In genomic region chr10:101066146-101066889, GRCh38 we compare ENCODE assay signal across 8 cellular contexts. TPM values are rescaled to one million over a fixed set of nuclear protein-coding genes. Genes with fewer than 3 reads are reported as not detected.
DNase-seq lines count a peak whose midpoint lies in the region; ATAC-seq, FAIRE-seq and TF ChIP-seq lines count a peak whose summit lies in the region.

No MANE protein-coding gene starts in this region.

- intact Hi-C loops in dendritic cell treated with granulocyte-macrophage colony-stimulating factor and Interleukin-4, amounts not matched to agents 40 ng/mL and 50 ng/mL, for 4 days (cut with micrococcal nuclease) = loop anchor here (2.0 kb wide), 2 partner anchors 26 to 48 kb away; no protein-coding TSS in a partner anchor

- in situ Hi-C loops in GM13976 (cut with MboI; ENCODE audit: low sequenced_read_pairs, unreplicated experiment) = no loop called here

- TF ChIP-seq CTCF in A549 (IDR thresholded peaks at IDR 0.05) (peak; percentile 59), GM13976 (IDR thresholded peaks at IDR 0.05; ENCODE audit: borderline replicate concordance, control extremely low read depth, extremely low read depth, insufficient read depth, missing control alignments) (peak; percentile 36), WERI-Rb-1 (IDR thresholded peaks at IDR 0.05; ENCODE audit: low read depth, low read length) (peak; percentile 84), liver (IDR thresholded peaks at IDR 0.05; ENCODE audit: low read depth, low read length, missing input control) (peak; percentile 9)

- ATAC-seq in A549 (peak; percentile 77 to 84), GM21737 (IDR thresholded peaks at IDR 0.05; ENCODE audit: unreplicated experiment) (no peak)

- CTCF ChIA-PET in A549 (lab: Yijun Ruan, JAX) = interaction anchor here (1.0 to 65.1 kb wide), 8 partner anchors 11 to 75 kb away, joined by 3 to 2364 read pairs (median 7); partner anchors contain the start of genes KAZALD1, PDZD7 and SFXN3

- POLR2A ChIA-PET in A549 (lab: Yijun Ruan, JAX) = interaction anchor here (1.3 to 2.1 kb wide), 3 partner anchors 16 to 35 kb away, joined by 6 to 17 read pairs (median 6); partner anchors contain the start of genes PDZD7 and SFXN3

- peak; percentile 88 to 96 for DNase-seq in A549 (ENCODE audit: low read depth in 1 of 2, low spot score in 1 of 2)
- peak; percentile 81 for DNase-seq in GM13976 (ENCODE audit: low spot score)
- peak; percentile 40 for DNase-seq in NCI-H146 treated with DMSO at 0.1 percent for 48 hours (lab: John Stamatoyannopoulos, UW; ENCODE audit: unreplicated experiment)
- peak; percentile 92 for DNase-seq in WERI-Rb-1
- peak; percentile 18 for DNase-seq in stimulated activated naive CD4-positive, alpha-beta T cell treated with Interleukin-2 at 50 U/mL for 16 hours (lab: John Stamatoyannopoulos, UW)

- no peaks in the 10 kb centered on the region for H3K9me3 Mint-ChIP-seq in dendritic cell treated with granulocyte-macrophage colony-stimulating factor and Interleukin-4, amounts not matched to agents 40 ng/mL and 50 ng/mL, for 4 days

- peak; percentile 40 for TF ChIP-seq POLR2A in A549 (IDR thresholded peaks at IDR 0.05; ENCODE audit: low read length)

- peak overlapping the region; percentile 57 for H3K4me3 ChIP-seq in A549
- peak overlapping the region; percentile 68 for H3K4me3 ChIP-seq in WERI-Rb-1 (ENCODE audit: low read depth, low read length)
- peak overlapping the region in 1 of 3 donors; percentile 55 for H3K4me3 ChIP-seq in liver (ENCODE audit: low read depth in 1 of 3, low read length in 3 of 3)

- no peak for TF ChIP-seq EP300 in A549 (IDR thresholded peaks at IDR 0.05)

- FAIRE-seq in A549 (lab: Jason Lieb, UNC) = no peak

- peaks cover 90% of the 10 kb centered on the region for H3K4me1 Mint-ChIP-seq in dendritic cell treated with granulocyte-macrophage colony-stimulating factor and Interleukin-4, amounts not matched to agents 40 ng/mL and 50 ng/mL, for 4 days (ENCODE audit: low read depth)

- H3K4me2 ChIP-seq in A549 = peak overlapping the region; percentile 84

- H3K4me1 ChIP-seq in A549 (peaks cover 32% of the 10 kb centered on the region), liver (ENCODE audit: control insufficient read depth in 4 of 4, insufficient read depth in 4 of 4, low read length in 3 of 4) (peaks cover 17 to 41% (median 25%) of the 10 kb centered on the region in 4 donors)

- peak overlapping the region; percentile 76 for H3K4me3 Mint-ChIP-seq in dendritic cell treated with granulocyte-macrophage colony-stimulating factor and Interleukin-4, amounts not matched to agents 40 ng/mL and 50 ng/mL, for 4 days

- no peaks in the 10 kb centered on the region for H3K27me3 ChIP-seq in WERI-Rb-1 (ENCODE audit: insufficient read depth, low read depth, severe bottlenecking)
- peaks cover 0 to 4% (median under 1%) of the 10 kb centered on the region in 4 donors for H3K27me3 ChIP-seq in liver (ENCODE audit: control insufficient read depth in 4 of 4, insufficient read depth in 4 of 4, low read length in 3 of 4)

- H3K27me3 Mint-ChIP-seq in dendritic cell treated with granulocyte-macrophage colony-stimulating factor and Interleukin-4, amounts not matched to agents 40 ng/mL and 50 ng/mL, for 4 days = peaks cover 62% of the 10 kb centered on the region

- H3K9me3 ChIP-seq in A549 (no peaks in the 10 kb centered on the region), WERI-Rb-1 (ENCODE audit: severe bottlenecking) (no peaks in the 10 kb centered on the region), liver (ENCODE audit: control insufficient read depth in 4 of 4, low read length in 3 of 4) (no peaks in the 10 kb centered on the region)

- H3K27ac Mint-ChIP-seq in dendritic cell treated with granulocyte-macrophage colony-stimulating factor and Interleukin-4, amounts not matched to agents 40 ng/mL and 50 ng/mL, for 4 days = peak overlapping the region; percentile 85

- no peak overlapping the region for H3K9ac ChIP-seq in liver (ENCODE audit: low read depth in 1 of 2, low read length in 2 of 2)

- H3K27ac ChIP-seq in A549 = peak overlapping the region; percentile 87 to 91
- H3K27ac ChIP-seq in WERI-Rb-1 = peak overlapping the region; percentile 36
- no peak overlapping the region for H3K27ac ChIP-seq in liver (ENCODE audit: low read depth in 1 of 2, low read length in 2 of 2)

- H3K36me3 Mint-ChIP-seq in dendritic cell treated with granulocyte-macrophage colony-stimulating factor and Interleukin-4, amounts not matched to agents 40 ng/mL and 50 ng/mL, for 4 days (ENCODE audit: low read depth) = no peaks in the 10 kb centered on the region

- TF ChIP-seq RAD21 in A549 (conservative IDR thresholded peaks at IDR 0.05 in 1 of 2, IDR thresholded peaks at IDR 0.05 in 1 of 2) (peak; percentile 30 to 53), liver (IDR thresholded peaks at IDR 0.05) (peak; percentile 6 to 15)

- WGBS in A549 (ENCODE audit: missing lambda C conversion rate) = under 1% methylated on average over 22 of the region's 49 CpGs
- 5% methylated on average over 49 of the region's 49 CpGs for WGBS in liver

- no peaks in the 10 kb centered on the region for H3K36me3 ChIP-seq in WERI-Rb-1
- no peaks in the 10 kb centered on the region for H3K36me3 ChIP-seq in liver (ENCODE audit: control insufficient read depth in 4 of 4, insufficient read depth in 3 of 4, low read depth in 1 of 4, low read length in 3 of 4)

TF ChIP-seq in A549, 52 proteins besides CTCF, POLR2A, EP300 and RAD21 (continues in another document):
- no peak for TF ChIP-seq ZSCAN20 (CRISPR knock-in tag; IDR thresholded peaks at IDR 0.05)
- TF ChIP-seq ESRRA (IDR thresholded peaks at IDR 0.05; ENCODE audit: borderline replicate concordance, low read length) = peak; percentile 67; the same call in 1 of the 2 replicates
- no peak for TF ChIP-seq EHMT2 (IDR thresholded peaks at IDR 0.05; ENCODE audit: low read depth)
- no peak for TF ChIP-seq ZC3H11A (IDR thresholded peaks at IDR 0.05)
- TF ChIP-seq EHF (CRISPR knock-in tag; IDR thresholded peaks at IDR 0.05) = no peak
- no peak for TF ChIP-seq TP53 (CRISPR knock-in tag; IDR thresholded peaks at IDR 0.05)
- no peak for TF ChIP-seq NR3C1 (IDR thresholded peaks at IDR 0.05)
- TF ChIP-seq ATOH8 (CRISPR knock-in tag; IDR thresholded peaks at IDR 0.05; ENCODE audit: low read depth) = no peak

TF ChIP-seq in liver, 16 proteins besides CTCF, POLR2A, EP300 and RAD21 (continues in another document):
- no peak for TF ChIP-seq RXRA (IDR thresholded peaks at IDR 0.05)
- no peak for TF ChIP-seq ATF3 (IDR thresholded peaks at IDR 0.05)
- no peak for TF ChIP-seq FOXA2 (IDR thresholded peaks at IDR 0.05)
- TF ChIP-seq MAX (IDR thresholded peaks at IDR 0.05) = no peak
- TF ChIP-seq YY1 (IDR thresholded peaks at IDR 0.05) = no peak
- no peak for TF ChIP-seq JUND (IDR thresholded peaks at IDR 0.05)
- no peak for TF ChIP-seq HNF4A (conservative IDR thresholded peaks at IDR 0.05)
- no peak for TF ChIP-seq FOXA1 (IDR thresholded peaks at IDR 0.05)
- TF ChIP-seq HNF4G (IDR thresholded peaks at IDR 0.05) = no peak
- TF ChIP-seq ZBTB33 (IDR thresholded peaks at IDR 0.05) = no peak
- TF ChIP-seq NR2F2 (IDR thresholded peaks at IDR 0.05) = no peak

RNA-seq across cellular contexts. Expression of gene KAZALD1, which starts 4.5 kb away (rescaled TPM):
- polyA plus RNA-seq in A549 (2011; rRNA removed) = 4.5 and 5.1 TPM in 2 replicates
- 3.5 and 4.4 TPM in 2 replicates for polyA plus RNA-seq in A549 (2012; cell fraction: cytosol; rRNA removed)
- polyA plus RNA-seq in A549 (2012; cell fraction: nucleus; rRNA removed) = 5.7 and 6.1 TPM in 2 replicates
- 2.5 to 4.3 TPM (median 2.9 TPM) in 3 replicates for polyA plus RNA-seq in A549 (2017; fragmentation: RNase III; extraction: RNeasy Plus Mini Kit Qiagen cat#74134 plus additional on column Dnase treatment)
- 5.8 and 7.3 TPM in 2 replicates for polyA minus RNA-seq in A549 (2011; rRNA and poly(A)+ RNA removed)
- 1 to 10 TPM in 1 of 2 donors, under 1 TPM in 1; 0.92 to 1.2 TPM for total RNA-seq in liver
- polyA plus RNA-seq in liver = under 1 TPM; 0.21 to 0.50 TPM

RNA-seq across cellular contexts. Expression of gene SFXN3, which starts 35.3 kb away (rescaled TPM):
- polyA plus RNA-seq in A549 (2011; rRNA removed) (33.7 and 42.1 TPM in 2 replicates), A549 (2017; fragmentation: RNase III; extraction: RNeasy Plus Mini Kit Qiagen cat#74134 plus additional on column Dnase treatment) (26.3 to 27.6 TPM (median 26.4 TPM) in 3 replicates), liver (1 to 10 TPM; 1.7 to 3.8 TPM)
- polyA plus RNA-seq in A549 (2012; cell fraction: cytosol; rRNA removed) = 32.4 and 40.0 TPM in 2 replicates
- 97.7 and 113 TPM in 2 replicates for polyA plus RNA-seq in A549 (2012; cell fraction: nucleus; rRNA removed)
- 57.2 and 59.7 TPM in 2 replicates for polyA minus RNA-seq in A549 (2011; rRNA and poly(A)+ RNA removed)
- 10 to 100 TPM in 1 of 2 donors, 1 to 10 TPM in 1; 8.9 to 11.1 TPM for total RNA-seq in liver

RNA-seq across cellular contexts. Expression of gene PDZD7, which starts 35.4 kb away (rescaled TPM):
- polyA plus RNA-seq in A549 (2011; rRNA removed) (0.20 and 0.21 TPM in 2 replicates), A549 (2017; fragmentation: RNase III; extraction: RNeasy Plus Mini Kit Qiagen cat#74134 plus additional on column Dnase treatment) (0.56 to 0.79 TPM (median 0.63 TPM) in 3 replicates), liver (under 1 TPM; 0.06 to 0.07 TPM)
- 0.94 and 1.1 TPM in 2 replicates for polyA plus RNA-seq in A549 (2012; cell fraction: cytosol; rRNA removed)
- 2.1 and 2.3 TPM in 2 replicates for polyA plus RNA-seq in A549 (2012; cell fraction: nucleus; rRNA removed)
- polyA minus RNA-seq in A549 (2011; rRNA and poly(A)+ RNA removed) = 0.25 and 0.44 TPM in 2 replicates
- total RNA-seq in liver = under 1 TPM in 1 of 2 donors, not detected in 1; 0.09 TPM

Comparison
In these comparisons a context has a peak if more than half of its experiments do, and no peak if none do; other contexts are left out.
1. DNase-seq: peak in every context shown above with its lines; median percentile 92 in A549; 92 in WERI-Rb-1; 81 in GM13976; 40 in NCI-H146 treated with DMSO at 0.1 percent for 48 hours; 18 in stimulated activated naive CD4-positive, alpha-beta T cell treated with Interleukin-2 at 50 U/mL for 16 hours.
2. H3K27ac ChIP-seq: peak in A549 (2 of 2) and WERI-Rb-1 (single experiment); none in liver (0 of 2).
3. CTCF ChIP-seq: peak in every context shown above with its lines; median percentile 84 in WERI-Rb-1; 59 in A549; 36 in GM13976; 9 in liver.
4. RNA of gene SFXN3, which starts 35.3 kb away (polyA plus RNA-seq): 26.3 to 113 TPM in A549; 1.7 to 3.8 TPM in liver; every median in the first group is over 4 times any median in the second.